28 cellular contexts compared by ENCODE assay signal in the genomic region with DNA sequence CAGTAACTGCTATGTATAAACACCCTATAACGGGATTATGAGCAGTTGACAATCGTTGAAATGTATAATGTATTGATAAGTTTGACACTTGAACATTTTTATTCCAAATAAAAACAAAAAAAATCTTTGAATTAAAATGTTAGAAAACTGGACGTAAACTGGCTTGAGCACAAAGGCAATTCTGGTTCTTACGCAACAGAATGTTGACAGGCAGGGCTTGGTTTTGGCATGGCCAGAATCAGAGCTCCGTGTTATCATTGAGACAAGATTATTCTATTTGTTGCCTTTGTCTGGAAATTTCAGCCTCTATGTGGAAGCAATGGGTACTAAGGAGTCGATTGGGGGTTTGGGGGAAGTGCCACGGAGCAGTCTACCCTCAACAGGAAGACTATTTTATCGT.
"Had no signal": no experiment of that assay in that cellular context is flagged by ENCODE, and none has a peak within 500 bp of the region (broad histone marks: within the 10 kb centered on the region; RNA-seq: fewer than 3 reads in every experiment).

No MANE protein-coding gene starts in this region.

- H3K9me3 ChIP-seq: esophagus squamous epithelium, gastroesophageal sphincter, left lung, lower lobe of right lung, mucosa of descending colon had no signal

- H3K4me1 ChIP-seq: esophagus squamous epithelium, gastroesophageal sphincter, heart left ventricle, left lung, lower lobe of right lung had no signal

- H3K27me3 ChIP-seq: dorsolateral prefrontal cortex, esophagus squamous epithelium, gastroesophageal sphincter, heart left ventricle, hepatocyte, left lung had no signal

- FAIRE-seq: colon, endothelial cell of umbilical vein, kidney had no signal

- H3K4me2 ChIP-seq: hepatocyte had no signal

- H3K27ac ChIP-seq: coronary artery, dorsolateral prefrontal cortex, epithelial cell of prostate, esophagus squamous epithelium, gastroesophageal sphincter, heart left ventricle, hepatocyte, left lung, lower lobe of right lung had no signal

- H3K36me3 ChIP-seq: esophagus squamous epithelium, gastroesophageal sphincter, heart left ventricle, left lung, lower lobe of right lung had no signal

- H3K4me3 ChIP-seq: coronary artery, dorsolateral prefrontal cortex, esophagus squamous epithelium, gastroesophageal sphincter, heart left ventricle, hepatocyte, left lung, lower lobe of right lung, mucosa of descending colon had no signal

- ATAC-seq: esophagus mucosa, gastroesophageal sphincter, heart left ventricle, left colon, left lung, left ventricle myocardium superior, lower lobe of right lung, mucosa of descending colon had no signal

- H2AFZ ChIP-seq: hepatocyte had no signal

- H3K79me2 ChIP-seq: hepatocyte had no signal

- DNase-seq: dermis blood vessel endothelial cell; dorsolateral prefrontal cortex; effector CD4-positive, alpha-beta T cell; effector memory CD4-positive, alpha-beta T cell; erythroblast; esophagus squamous epithelium; foreskin fibroblast; foreskin melanocyte; hypothalamus; immature natural killer cell; islet precursor cell; kidney; kidney glomerular epithelial cell; left colon; left lung; left ventricle myocardium superior; lower lobe of right lung; mesenchymal stem cell; mucosa of descending colon; naive B cell had no signal
